ENCODE assay signal across 8 cellular contexts in the genomic region with DNA sequence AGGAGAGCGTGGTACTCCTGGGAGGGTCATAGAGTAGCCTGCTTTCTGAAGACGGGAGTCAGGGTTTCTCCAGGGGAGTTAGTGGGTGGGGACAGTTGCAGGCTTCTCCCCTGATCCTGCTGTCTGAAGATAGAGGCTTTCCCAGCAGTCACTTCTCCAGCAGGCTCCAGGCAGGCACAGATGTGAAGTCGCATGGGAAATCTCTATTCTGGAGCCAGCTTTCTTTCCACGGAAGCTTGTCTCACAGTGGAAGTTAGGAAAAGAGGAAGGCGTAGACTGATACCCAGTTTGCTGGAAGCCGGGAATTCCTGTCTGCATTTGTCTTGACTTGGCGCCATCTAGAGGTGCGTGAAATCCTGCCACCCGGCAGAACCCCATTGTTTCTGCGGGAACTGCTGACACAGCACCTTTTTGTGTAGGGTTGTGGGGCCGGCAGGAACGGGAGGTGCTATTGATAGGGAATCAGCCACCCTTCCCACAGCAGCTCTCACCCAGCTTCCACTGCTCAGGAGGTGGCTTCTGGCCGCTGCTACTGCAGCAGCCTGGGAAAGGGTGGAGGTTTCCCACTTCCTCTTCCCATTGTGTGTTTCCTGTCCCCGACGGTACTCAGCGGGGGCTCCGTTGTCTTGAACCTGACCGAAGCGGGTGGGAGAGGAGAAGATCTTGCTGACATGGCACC.
DNase-seq lines count a peak whose midpoint lies in the region; ATAC-seq and TF ChIP-seq lines count a peak whose summit lies in the region.

No MANE protein-coding gene starts in this region.

- peak; percentile 35 to 43 for ATAC-seq in activated CD4-positive, CD25-positive, alpha-beta regulatory T cell treated with anti-CD3 and anti-CD28 coated beads, Interleukin-2, amount 50 U/mL, for 24 hours
- ATAC-seq in GM19397 (IDR thresholded peaks at IDR 0.05; ENCODE audit: unreplicated experiment): no peak

- peak overlapping the region; percentile 26 for H3K4me3 ChIP-seq in choroid plexus epithelial cell (ENCODE audit: low read depth, low read length)

- peak; percentile 16 for DNase-seq in NK-92 treated with Interleukin-12 subunit alpha and Interleukin-12 subunit beta, amount 100 ng/mL, for 24 hours (lab: John Stamatoyannopoulos, UW)
- DNase-seq in NK-92 (lab: John Stamatoyannopoulos, UW; ENCODE audit: unreplicated experiment) (no peak), NCI-H2196 treated with DMSO at 0.1 percent for 48 hours (lab: John Stamatoyannopoulos, UW; ENCODE audit: unreplicated experiment) (peak; percentile 53), choroid plexus epithelial cell (ENCODE audit: low read depth) (peak; percentile 86), kidney glomerular epithelial cell (lab: John Stamatoyannopoulos, UW) (peak; percentile 73)
- DNase-seq in stimulated activated CD4-positive, alpha-beta T cell treated with anti-CD3 and anti-CD28 coated beads, Interleukin-1b, Interleukin-23, amount 100 ng/mL, for 4 hours (ENCODE audit: low read depth in 2 of 2): peak; percentile 52 to 55

- peak; percentile 94 for TF ChIP-seq CTCF in choroid plexus epithelial cell (conservative IDR thresholded peaks at IDR 0.05; ENCODE audit: low read depth, low read length)
